1 cellular context compared by ENCODE assay signal in genomic region chr14:99879401-99880295, GRCh38.
TF ChIP-seq lines count a peak whose summit lies in the region.

No MANE protein-coding gene starts in this region.

TF ChIP-seq in WTC11, 78 proteins besides CTCF, POLR2A, EP300 and RAD21 (continued from another document):
- TF ChIP-seq CDX4 (CRISPR knock-in tag; IDR thresholded peaks at IDR 0.05; ENCODE audit: borderline replicate concordance) (no peak), KAT7 (CRISPR knock-in tag; IDR thresholded peaks at IDR 0.05; ENCODE audit: borderline replicate concordance) (no peak), ZNF425 (CRISPR knock-in tag; conservative IDR thresholded peaks at IDR 0.05) (no peak), GRHL2 (CRISPR knock-in tag; IDR thresholded peaks at IDR 0.05; ENCODE audit: insufficient replicate concordance, severe bottlenecking) (no peak), FOXP4 (CRISPR knock-in tag; IDR thresholded peaks at IDR 0.05) (no peak), FOXJ3 (CRISPR knock-in tag; IDR thresholded peaks at IDR 0.05; ENCODE audit: borderline replicate concordance) (no peak), NFYB (CRISPR knock-in tag; conservative IDR thresholded peaks at IDR 0.05; ENCODE audit: low read depth) (no peak), ZNF416 (CRISPR knock-in tag; IDR thresholded peaks at IDR 0.05) (no peak), TCF7 (CRISPR knock-in tag; IDR thresholded peaks at IDR 0.05; ENCODE audit: low read depth) (no peak), IRF2 (CRISPR knock-in tag; IDR thresholded peaks at IDR 0.05; ENCODE audit: borderline replicate concordance, low read depth) (no peak)
TF ChIP-seq in WTC11: peak in this region for 0.
